Comparison of ENCODE assay signal across 1 cellular context in the genomic region with DNA sequence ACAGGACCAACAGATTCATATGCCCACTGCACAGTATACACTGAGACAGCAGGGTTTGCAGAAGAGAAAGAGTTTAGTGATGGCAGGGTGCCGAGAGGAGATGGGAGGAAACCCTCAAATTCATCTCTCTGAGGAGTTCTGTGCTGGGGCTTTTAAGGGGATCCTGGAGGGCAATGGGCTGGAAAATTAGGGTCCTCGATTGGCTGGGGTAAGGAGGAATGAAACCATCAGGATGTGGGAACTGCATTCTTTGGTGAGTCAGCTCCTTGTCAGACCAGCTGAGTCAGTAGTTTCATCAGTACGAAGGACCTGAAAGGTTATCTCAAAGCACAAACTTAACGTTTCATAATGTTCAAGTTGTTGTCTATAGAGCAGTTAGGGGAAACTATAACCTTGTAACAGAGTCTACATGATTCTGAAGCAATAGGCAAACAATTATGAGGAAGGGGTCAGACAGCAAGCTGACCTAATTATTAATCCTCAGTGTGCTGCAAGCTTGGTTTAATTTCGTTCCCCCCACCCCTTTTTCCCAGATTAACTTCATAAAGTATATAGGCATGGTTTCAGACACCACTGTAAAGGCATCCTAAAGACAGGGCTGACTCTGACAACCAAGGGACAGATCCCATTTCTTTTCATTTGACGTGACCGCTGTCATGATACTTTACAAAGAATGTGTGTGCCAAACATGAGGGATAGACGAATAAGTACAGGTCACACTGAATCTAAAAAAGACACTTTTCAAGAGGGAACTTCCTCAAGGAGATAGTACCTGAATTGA.
TF ChIP-seq lines count a peak whose summit lies in the region.

No MANE protein-coding gene starts in this region.

TF ChIP-seq in K562, 482 proteins besides CTCF, POLR2A, EP300 and RAD21 (continued from another document and continues in another):
- TF ChIP-seq GABPB1 (CRISPR knock-in tag; IDR thresholded peaks at IDR 0.05) (no peak), SMARCE1 (IDR thresholded peaks at IDR 0.05) (peak; percentile 81), LCOR (CRISPR knock-in tag; IDR thresholded peaks at IDR 0.05) (no peak), HDAC8 (tag; IDR thresholded peaks at IDR 0.05) (no peak), ASH1L (IDR thresholded peaks at IDR 0.05; ENCODE audit: borderline replicate concordance, low read depth, partially characterized antibody) (no peak), TCF3 (CRISPR knock-in tag; IDR thresholded peaks at IDR 0.05) (peak; percentile 56; the same call in 1 of the 2 replicates), ZNF584 (CRISPR knock-in tag; IDR thresholded peaks at IDR 0.05; ENCODE audit: low read depth) (no peak), ARID2 (IDR thresholded peaks at IDR 0.05) (no peak), CBFB (CRISPR knock-in tag; IDR thresholded peaks at IDR 0.05) (no peak), PHB (CRISPR knock-in tag; IDR thresholded peaks at IDR 0.05) (no peak), ZNF408 (CRISPR knock-in tag; IDR thresholded peaks at IDR 0.05; ENCODE audit: low read depth) (no peak), MCM2 (IDR thresholded peaks at IDR 0.05; ENCODE audit: low read depth) (no peak), MAZ (CRISPR knock-in tag; conservative IDR thresholded peaks at IDR 0.05 in 1 of 2, IDR thresholded peaks at IDR 0.05 in 1 of 2) (no peak), MCM7 (IDR thresholded peaks at IDR 0.05) (no peak), FOSL1 (tag; conservative IDR thresholded peaks at IDR 0.05) (peak; percentile 97), TRIM28 (IDR thresholded peaks at IDR 0.05) (peak; percentile 73; the same call in 1 of the 2 replicates), XRCC3 (IDR thresholded peaks at IDR 0.05) (no peak), CREM (IDR thresholded peaks at IDR 0.05; ENCODE audit: low read depth) (0 out of 2 replicates have a peak, but pooled peaks have one; percentile 3), FOXP1 (CRISPR knock-in tag; IDR thresholded peaks at IDR 0.05) (no peak), POLR3A (IDR thresholded peaks at IDR 0.05; ENCODE audit: borderline replicate concordance, extremely low read depth, insufficient read depth, insufficient read length) (no peak), CHCHD3 (CRISPR knock-in tag; IDR thresholded peaks at IDR 0.05) (no peak), SNRNP70 (optimal IDR thresholded peaks at IDR 0.05; ENCODE audit: low read depth, low read length) (no peak), ZNF785 (CRISPR knock-in tag; IDR thresholded peaks at IDR 0.05) (no peak), SMAD3 (CRISPR knock-in tag; conservative IDR thresholded peaks at IDR 0.05) (no peak), HLTF (IDR thresholded peaks at IDR 0.05) (no peak), KLF1 (tag; IDR thresholded peaks at IDR 0.05) (no peak), SAFB (IDR thresholded peaks at IDR 0.05; ENCODE audit: borderline replicate concordance, low read depth, low read length) (no peak), ZNF347 (CRISPR knock-in tag; IDR thresholded peaks at IDR 0.05; ENCODE audit: low read depth) (no peak)
- TF ChIP-seq, protein P1, sequence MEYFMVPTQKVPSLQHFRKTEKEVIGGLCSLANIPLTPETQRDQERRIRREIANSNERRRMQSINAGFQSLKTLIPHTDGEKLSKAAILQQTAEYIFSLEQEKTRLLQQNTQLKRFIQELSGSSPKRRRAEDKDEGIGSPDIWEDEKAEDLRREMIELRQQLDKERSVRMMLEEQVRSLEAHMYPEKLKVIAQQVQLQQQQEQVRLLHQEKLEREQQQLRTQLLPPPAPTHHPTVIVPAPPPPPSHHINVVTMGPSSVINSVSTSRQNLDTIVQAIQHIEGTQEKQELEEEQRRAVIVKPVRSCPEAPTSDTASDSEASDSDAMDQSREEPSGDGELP (CRISPR knock-in tag; IDR thresholded peaks at IDR 0.05; ENCODE audit: borderline replicate concordance) = peak; percentile 68
- TF ChIP-seq, protein P2, sequence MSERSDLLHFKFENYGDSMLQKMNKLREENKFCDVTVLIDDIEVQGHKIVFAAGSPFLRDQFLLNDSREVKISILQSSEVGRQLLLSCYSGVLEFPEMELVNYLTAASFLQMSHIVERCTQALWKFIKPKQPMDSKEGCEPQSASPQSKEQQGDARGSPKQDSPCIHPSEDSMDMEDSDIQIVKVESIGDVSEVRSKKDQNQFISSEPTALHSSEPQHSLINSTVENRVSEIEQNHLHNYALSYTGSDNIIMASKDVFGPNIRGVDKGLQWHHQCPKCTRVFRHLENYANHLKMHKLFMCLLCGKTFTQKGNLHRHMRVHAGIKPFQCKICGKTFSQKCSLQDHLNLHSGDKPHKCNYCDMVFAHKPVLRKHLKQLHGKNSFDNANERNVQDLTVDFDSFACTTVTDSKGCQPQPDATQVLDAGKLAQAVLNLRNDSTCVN (CRISPR knock-in tag; IDR thresholded peaks at IDR 0.05) = no peak
- TF ChIP-seq, protein P3, sequence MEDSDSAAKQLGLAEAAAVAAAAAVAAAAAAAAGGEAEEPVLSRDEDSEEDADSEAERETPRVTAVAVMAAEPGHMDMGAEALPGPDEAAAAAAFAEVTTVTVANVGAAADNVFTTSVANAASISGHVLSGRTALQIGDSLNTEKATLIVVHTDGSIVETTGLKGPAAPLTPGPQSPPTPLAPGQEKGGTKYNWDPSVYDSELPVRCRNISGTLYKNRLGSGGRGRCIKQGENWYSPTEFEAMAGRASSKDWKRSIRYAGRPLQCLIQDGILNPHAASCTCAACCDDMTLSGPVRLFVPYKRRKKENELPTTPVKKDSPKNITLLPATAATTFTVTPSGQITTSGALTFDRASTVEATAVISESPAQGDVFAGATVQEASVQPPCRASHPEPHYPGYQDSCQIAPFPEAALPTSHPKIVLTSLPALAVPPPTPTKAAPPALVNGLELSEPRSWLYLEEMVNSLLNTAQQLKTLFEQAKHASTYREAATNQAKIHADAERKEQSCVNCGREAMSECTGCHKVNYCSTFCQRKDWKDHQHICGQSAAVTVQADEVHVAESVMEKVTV (CRISPR knock-in tag; IDR thresholded peaks at IDR 0.05) = no peak
- TF ChIP-seq, protein P4, sequence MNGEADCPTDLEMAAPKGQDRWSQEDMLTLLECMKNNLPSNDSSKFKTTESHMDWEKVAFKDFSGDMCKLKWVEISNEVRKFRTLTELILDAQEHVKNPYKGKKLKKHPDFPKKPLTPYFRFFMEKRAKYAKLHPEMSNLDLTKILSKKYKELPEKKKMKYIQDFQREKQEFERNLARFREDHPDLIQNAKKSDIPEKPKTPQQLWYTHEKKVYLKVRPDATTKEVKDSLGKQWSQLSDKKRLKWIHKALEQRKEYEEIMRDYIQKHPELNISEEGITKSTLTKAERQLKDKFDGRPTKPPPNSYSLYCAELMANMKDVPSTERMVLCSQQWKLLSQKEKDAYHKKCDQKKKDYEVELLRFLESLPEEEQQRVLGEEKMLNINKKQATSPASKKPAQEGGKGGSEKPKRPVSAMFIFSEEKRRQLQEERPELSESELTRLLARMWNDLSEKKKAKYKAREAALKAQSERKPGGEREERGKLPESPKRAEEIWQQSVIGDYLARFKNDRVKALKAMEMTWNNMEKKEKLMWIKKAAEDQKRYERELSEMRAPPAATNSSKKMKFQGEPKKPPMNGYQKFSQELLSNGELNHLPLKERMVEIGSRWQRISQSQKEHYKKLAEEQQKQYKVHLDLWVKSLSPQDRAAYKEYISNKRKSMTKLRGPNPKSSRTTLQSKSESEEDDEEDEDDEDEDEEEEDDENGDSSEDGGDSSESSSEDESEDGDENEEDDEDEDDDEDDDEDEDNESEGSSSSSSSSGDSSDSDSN (IDR thresholded peaks at IDR 0.05; ENCODE audit: borderline replicate concordance in 1 of 2, low read depth in 2 of 2, low read length in 2 of 2) = no peak
- TF ChIP-seq, protein P5, sequence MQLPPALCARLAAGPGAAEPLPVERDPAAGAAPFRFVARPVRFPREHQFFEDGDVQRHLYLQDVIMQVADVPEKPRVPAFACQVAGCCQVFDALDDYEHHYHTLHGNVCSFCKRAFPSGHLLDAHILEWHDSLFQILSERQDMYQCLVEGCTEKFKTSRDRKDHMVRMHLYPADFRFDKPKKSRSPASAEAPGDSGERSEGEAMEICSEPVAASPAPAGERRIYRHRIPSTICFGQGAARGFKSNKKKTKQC (CRISPR knock-in tag; IDR thresholded peaks at IDR 0.05) = no peak
- TF ChIP-seq, protein P6, sequence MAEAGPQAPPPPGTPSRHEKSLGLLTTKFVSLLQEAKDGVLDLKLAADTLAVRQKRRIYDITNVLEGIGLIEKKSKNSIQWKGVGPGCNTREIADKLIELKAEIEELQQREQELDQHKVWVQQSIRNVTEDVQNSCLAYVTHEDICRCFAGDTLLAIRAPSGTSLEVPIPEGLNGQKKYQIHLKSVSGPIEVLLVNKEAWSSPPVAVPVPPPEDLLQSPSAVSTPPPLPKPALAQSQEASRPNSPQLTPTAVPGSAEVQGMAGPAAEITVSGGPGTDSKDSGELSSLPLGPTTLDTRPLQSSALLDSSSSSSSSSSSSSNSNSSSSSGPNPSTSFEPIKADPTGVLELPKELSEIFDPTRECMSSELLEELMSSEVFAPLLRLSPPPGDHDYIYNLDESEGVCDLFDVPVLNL (CRISPR knock-in tag; IDR thresholded peaks at IDR 0.05; ENCODE audit: low read depth) = no peak
- TF ChIP-seq, protein P7, sequence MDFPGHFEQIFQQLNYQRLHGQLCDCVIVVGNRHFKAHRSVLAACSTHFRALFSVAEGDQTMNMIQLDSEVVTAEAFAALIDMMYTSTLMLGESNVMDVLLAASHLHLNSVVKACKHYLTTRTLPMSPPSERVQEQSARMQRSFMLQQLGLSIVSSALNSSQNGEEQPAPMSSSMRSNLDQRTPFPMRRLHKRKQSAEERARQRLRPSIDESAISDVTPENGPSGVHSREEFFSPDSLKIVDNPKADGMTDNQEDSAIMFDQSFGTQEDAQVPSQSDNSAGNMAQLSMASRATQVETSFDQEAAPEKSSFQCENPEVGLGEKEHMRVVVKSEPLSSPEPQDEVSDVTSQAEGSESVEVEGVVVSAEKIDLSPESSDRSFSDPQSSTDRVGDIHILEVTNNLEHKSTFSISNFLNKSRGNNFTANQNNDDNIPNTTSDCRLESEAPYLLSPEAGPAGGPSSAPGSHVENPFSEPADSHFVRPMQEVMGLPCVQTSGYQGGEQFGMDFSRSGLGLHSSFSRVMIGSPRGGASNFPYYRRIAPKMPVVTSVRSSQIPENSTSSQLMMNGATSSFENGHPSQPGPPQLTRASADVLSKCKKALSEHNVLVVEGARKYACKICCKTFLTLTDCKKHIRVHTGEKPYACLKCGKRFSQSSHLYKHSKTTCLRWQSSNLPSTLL (IDR thresholded peaks at IDR 0.05) = no peak
- TF ChIP-seq, protein P8, sequence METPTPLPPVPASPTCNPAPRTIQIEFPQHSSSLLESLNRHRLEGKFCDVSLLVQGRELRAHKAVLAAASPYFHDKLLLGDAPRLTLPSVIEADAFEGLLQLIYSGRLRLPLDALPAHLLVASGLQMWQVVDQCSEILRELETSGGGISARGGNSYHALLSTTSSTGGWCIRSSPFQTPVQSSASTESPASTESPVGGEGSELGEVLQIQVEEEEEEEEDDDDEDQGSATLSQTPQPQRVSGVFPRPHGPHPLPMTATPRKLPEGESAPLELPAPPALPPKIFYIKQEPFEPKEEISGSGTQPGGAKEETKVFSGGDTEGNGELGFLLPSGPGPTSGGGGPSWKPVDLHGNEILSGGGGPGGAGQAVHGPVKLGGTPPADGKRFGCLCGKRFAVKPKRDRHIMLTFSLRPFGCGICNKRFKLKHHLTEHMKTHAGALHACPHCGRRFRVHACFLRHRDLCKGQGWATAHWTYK (CRISPR knock-in tag; IDR thresholded peaks at IDR 0.05) = 0 out of 2 replicates have a peak, but pooled peaks have one; percentile 49
- TF ChIP-seq, protein P9, sequence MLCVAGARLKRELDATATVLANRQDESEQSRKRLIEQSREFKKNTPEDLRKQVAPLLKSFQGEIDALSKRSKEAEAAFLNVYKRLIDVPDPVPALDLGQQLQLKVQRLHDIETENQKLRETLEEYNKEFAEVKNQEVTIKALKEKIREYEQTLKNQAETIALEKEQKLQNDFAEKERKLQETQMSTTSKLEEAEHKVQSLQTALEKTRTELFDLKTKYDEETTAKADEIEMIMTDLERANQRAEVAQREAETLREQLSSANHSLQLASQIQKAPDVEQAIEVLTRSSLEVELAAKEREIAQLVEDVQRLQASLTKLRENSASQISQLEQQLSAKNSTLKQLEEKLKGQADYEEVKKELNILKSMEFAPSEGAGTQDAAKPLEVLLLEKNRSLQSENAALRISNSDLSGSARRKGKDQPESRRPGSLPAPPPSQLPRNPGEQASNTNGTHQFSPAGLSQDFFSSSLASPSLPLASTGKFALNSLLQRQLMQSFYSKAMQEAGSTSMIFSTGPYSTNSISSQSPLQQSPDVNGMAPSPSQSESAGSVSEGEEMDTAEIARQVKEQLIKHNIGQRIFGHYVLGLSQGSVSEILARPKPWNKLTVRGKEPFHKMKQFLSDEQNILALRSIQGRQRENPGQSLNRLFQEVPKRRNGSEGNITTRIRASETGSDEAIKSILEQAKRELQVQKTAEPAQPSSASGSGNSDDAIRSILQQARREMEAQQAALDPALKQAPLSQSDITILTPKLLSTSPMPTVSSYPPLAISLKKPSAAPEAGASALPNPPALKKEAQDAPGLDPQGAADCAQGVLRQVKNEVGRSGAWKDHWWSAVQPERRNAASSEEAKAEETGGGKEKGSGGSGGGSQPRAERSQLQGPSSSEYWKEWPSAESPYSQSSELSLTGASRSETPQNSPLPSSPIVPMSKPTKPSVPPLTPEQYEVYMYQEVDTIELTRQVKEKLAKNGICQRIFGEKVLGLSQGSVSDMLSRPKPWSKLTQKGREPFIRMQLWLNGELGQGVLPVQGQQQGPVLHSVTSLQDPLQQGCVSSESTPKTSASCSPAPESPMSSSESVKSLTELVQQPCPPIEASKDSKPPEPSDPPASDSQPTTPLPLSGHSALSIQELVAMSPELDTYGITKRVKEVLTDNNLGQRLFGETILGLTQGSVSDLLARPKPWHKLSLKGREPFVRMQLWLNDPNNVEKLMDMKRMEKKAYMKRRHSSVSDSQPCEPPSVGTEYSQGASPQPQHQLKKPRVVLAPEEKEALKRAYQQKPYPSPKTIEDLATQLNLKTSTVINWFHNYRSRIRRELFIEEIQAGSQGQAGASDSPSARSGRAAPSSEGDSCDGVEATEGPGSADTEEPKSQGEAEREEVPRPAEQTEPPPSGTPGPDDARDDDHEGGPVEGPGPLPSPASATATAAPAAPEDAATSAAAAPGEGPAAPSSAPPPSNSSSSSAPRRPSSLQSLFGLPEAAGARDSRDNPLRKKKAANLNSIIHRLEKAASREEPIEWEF (CRISPR knock-in tag; IDR thresholded peaks at IDR 0.05) = no peak
- TF ChIP-seq, protein P10, sequence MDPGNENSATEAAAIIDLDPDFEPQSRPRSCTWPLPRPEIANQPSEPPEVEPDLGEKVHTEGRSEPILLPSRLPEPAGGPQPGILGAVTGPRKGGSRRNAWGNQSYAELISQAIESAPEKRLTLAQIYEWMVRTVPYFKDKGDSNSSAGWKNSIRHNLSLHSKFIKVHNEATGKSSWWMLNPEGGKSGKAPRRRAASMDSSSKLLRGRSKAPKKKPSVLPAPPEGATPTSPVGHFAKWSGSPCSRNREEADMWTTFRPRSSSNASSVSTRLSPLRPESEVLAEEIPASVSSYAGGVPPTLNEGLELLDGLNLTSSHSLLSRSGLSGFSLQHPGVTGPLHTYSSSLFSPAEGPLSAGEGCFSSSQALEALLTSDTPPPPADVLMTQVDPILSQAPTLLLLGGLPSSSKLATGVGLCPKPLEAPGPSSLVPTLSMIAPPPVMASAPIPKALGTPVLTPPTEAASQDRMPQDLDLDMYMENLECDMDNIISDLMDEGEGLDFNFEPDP (CRISPR knock-in tag; IDR thresholded peaks at IDR 0.05) = no peak
- TF ChIP-seq, protein P11, sequence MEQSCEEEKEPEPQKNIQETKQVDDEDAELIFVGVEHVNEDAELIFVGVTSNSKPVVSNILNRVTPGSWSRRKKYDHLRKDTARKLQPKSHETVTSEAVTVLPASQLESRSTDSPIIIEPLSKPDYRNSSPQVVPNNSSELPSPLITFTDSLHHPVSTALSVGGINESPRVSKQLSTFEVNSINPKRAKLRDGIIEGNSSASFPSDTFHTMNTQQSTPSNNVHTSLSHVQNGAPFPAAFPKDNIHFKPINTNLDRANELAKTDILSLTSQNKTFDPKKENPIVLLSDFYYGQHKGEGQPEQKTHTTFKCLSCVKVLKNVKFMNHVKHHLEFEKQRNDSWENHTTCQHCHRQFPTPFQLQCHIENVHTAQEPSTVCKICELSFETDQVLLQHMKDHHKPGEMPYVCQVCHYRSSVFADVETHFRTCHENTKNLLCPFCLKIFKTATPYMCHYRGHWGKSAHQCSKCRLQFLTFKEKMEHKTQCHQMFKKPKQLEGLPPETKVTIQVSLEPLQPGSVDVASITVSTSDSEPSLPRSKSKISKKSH (CRISPR knock-in tag; IDR thresholded peaks at IDR 0.05) = no peak
